In the genomic region with DNA sequence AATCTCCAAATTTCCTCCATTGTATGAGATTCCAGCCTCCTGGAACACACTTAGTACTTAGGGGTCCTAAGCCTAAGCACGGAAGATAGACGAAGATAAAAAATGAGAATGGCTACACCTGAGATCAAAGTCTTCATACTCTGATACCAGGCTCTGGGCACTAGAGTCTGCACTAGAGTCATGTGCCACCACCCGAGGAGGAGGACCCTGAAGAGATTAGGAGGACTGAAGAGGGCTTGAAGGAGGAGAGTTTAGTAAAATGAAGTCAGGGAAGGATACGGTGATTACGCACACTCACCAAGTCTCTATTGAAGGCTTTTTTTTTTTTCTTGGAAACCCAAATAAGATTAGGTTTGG, we compare ENCODE assay signal across 8 cellular contexts. TPM values are rescaled to one million over a fixed set of nuclear protein-coding genes. Genes with fewer than 3 reads are reported as not detected.
DNase-seq lines count a peak whose midpoint lies in the region; ATAC-seq lines count a peak whose summit lies in the region.

No MANE protein-coding gene starts in this region.

- H3K4me1 Mint-ChIP-seq in activated CD4-positive, alpha-beta T cell treated with anti-CD3 and anti-CD28 coated beads for 36 hours: peaks cover 32% of the 10 kb centered on the region
- H3K4me1 Mint-ChIP-seq in activated T-helper 1 cell treated with anti-CD3 and anti-CD28 coated beads, Interleukin-12 subunit alpha, Interleukin-12 subunit beta, Interleukin-2, Interleukin-4 antibody, amounts not matched to agents 30 ng/mL and 10 ng/mL and 1 ng/mL, durations not matched to agents 14 hours and 24 hours and 36 hours (ENCODE audit: low read depth): peaks cover 42% of the 10 kb centered on the region

- peaks cover 2% of the 10 kb centered on the region for H3K36me3 Mint-ChIP-seq in activated CD4-positive, alpha-beta T cell treated with anti-CD3 and anti-CD28 coated beads for 36 hours (ENCODE audit: low read depth)
- peaks cover 3% of the 10 kb centered on the region for H3K36me3 Mint-ChIP-seq in activated T-helper 1 cell treated with anti-CD3 and anti-CD28 coated beads, Interleukin-12 subunit alpha, Interleukin-12 subunit beta, Interleukin-2, Interleukin-4 antibody, amounts not matched to agents 30 ng/mL and 10 ng/mL and 1 ng/mL, durations not matched to agents 14 hours and 24 hours and 36 hours (ENCODE audit: low read depth)

- ATAC-seq in activated CD4-positive, alpha-beta T cell treated with anti-CD3 and anti-CD28 coated beads for 36 hours: no peak
- ATAC-seq in HG02763 (IDR thresholded peaks at IDR 0.05; ENCODE audit: unreplicated experiment): no peak
- no peak for ATAC-seq in HG02623 (IDR thresholded peaks at IDR 0.05; ENCODE audit: unreplicated experiment)

- peak overlapping the region; percentile 99 for H3K27ac Mint-ChIP-seq in activated CD4-positive, alpha-beta T cell treated with anti-CD3 and anti-CD28 coated beads for 36 hours
- peak overlapping the region; percentile 100 for H3K27ac Mint-ChIP-seq in activated T-helper 1 cell treated with anti-CD3 and anti-CD28 coated beads, Interleukin-12 subunit alpha, Interleukin-12 subunit beta, Interleukin-2, Interleukin-4 antibody, amounts not matched to agents 30 ng/mL and 10 ng/mL and 1 ng/mL, durations not matched to agents 14 hours and 24 hours and 36 hours

- intact Hi-C loops in activated CD4-positive, alpha-beta T cell treated with anti-CD3 and anti-CD28 coated beads for 36 hours (cut with DNase I, micrococcal nuclease): loop anchor here (1.0 to 5.0 kb wide), 12 partner anchors 10 to 940 kb away; partner anchors contain the start of genes UBE2D2 (in 2 of the 2), DNAJC18 (in 1 of the 2), HSPA9 (in 1 of the 2) and MATR3 (in 1 of the 2)
- intact Hi-C loops in activated T-helper 1 cell treated with anti-CD3 and anti-CD28 coated beads, Interleukin-12 subunit alpha, Interleukin-12 subunit beta, Interleukin-2, Interleukin-4 antibody, amounts not matched to agents 30 ng/mL and 10 ng/mL and 1 ng/mL, durations not matched to agents 14 hours and 24 hours and 36 hours (cut with micrococcal nuclease): loop anchor here (1.0 to 5.0 kb wide), 11 partner anchors 11 to 1072 kb away; partner anchors contain the start of genes CDC25C, DNAJC18, EGR1 and ETF1

- no peaks in the 10 kb centered on the region for H3K27me3 ChIP-seq in layer of hippocampus (ENCODE audit: control insufficient read depth, insufficient read depth, low read length)

- H3K27ac ChIP-seq in layer of hippocampus (ENCODE audit: low read depth, low read length) (peak overlapping the region; percentile 98), temporal lobe (ENCODE audit: low read depth, low read length) (peak overlapping the region; percentile 88)

- POLR2A ChIA-PET in activated CD4-positive, alpha-beta T cell treated with anti-CD3 and anti-CD28 coated beads for 36 hours (lab: Charles Lee): interaction anchor here (0.7 to 1.0 kb wide), 3 partner anchors 12 to 157 kb away, joined by 3 read pairs; partner anchors contain the start of genes PAIP2 and UBE2D2

- DNase-seq in activated CD4-positive, alpha-beta T cell treated with anti-CD3 and anti-CD28 coated beads for 36 hours: no peak
- no peak for DNase-seq in activated CD4-positive, alpha-beta T cell treated with anti-CD3 and anti-CD28 coated beads, Interleukin-2, amount 50 U/mL, for 1 hour
- DNase-seq in activated T-helper 1 cell treated with anti-CD3 and anti-CD28 coated beads, Interleukin-12 subunit alpha, Interleukin-12 subunit beta, Interleukin-2, Interleukin-4 antibody, amounts not matched to agents 30 ng/mL and 10 ng/mL and 1 ng/mL, durations not matched to agents 14 hours and 24 hours and 36 hours (ENCODE audit: low spot score): no peak
- DNase-seq in stimulated activated naive CD4-positive, alpha-beta T cell treated with Interleukin-2 at 50 U/mL for 16 hours (lab: John Stamatoyannopoulos, UW): no peak

- CTCF ChIA-PET in activated CD4-positive, alpha-beta T cell treated with anti-CD3 and anti-CD28 coated beads for 36 hours (lab: Charles Lee): interaction anchor here (0.9 to 3.7 kb wide), 6 partner anchors 10 to 362 kb away, joined by 3 to 26 read pairs (median 4); partner anchors contain the start of gene MZB1

- H3K9me3 Mint-ChIP-seq in activated CD4-positive, alpha-beta T cell treated with anti-CD3 and anti-CD28 coated beads for 36 hours (ENCODE audit: low read depth): no peaks in the 10 kb centered on the region
- no peaks in the 10 kb centered on the region for H3K9me3 Mint-ChIP-seq in activated T-helper 1 cell treated with anti-CD3 and anti-CD28 coated beads, Interleukin-12 subunit alpha, Interleukin-12 subunit beta, Interleukin-2, Interleukin-4 antibody, amounts not matched to agents 30 ng/mL and 10 ng/mL and 1 ng/mL, durations not matched to agents 14 hours and 24 hours and 36 hours

- peak overlapping the region; percentile 79 for H3K4me3 Mint-ChIP-seq in activated CD4-positive, alpha-beta T cell treated with anti-CD3 and anti-CD28 coated beads for 36 hours
- H3K4me3 Mint-ChIP-seq in activated T-helper 1 cell treated with anti-CD3 and anti-CD28 coated beads, Interleukin-12 subunit alpha, Interleukin-12 subunit beta, Interleukin-2, Interleukin-4 antibody, amounts not matched to agents 30 ng/mL and 10 ng/mL and 1 ng/mL, durations not matched to agents 14 hours and 24 hours and 36 hours: peak overlapping the region; percentile 91

- no peaks in the 10 kb centered on the region for H3K27me3 Mint-ChIP-seq in activated CD4-positive, alpha-beta T cell treated with anti-CD3 and anti-CD28 coated beads for 36 hours
- H3K27me3 Mint-ChIP-seq in activated T-helper 1 cell treated with anti-CD3 and anti-CD28 coated beads, Interleukin-12 subunit alpha, Interleukin-12 subunit beta, Interleukin-2, Interleukin-4 antibody, amounts not matched to agents 30 ng/mL and 10 ng/mL and 1 ng/mL, durations not matched to agents 14 hours and 24 hours and 36 hours (ENCODE audit: insufficient read depth): no peaks in the 10 kb centered on the region

RNA-seq across cellular contexts. Expression of gene SPATA24, which starts 0.6 kb away (rescaled TPM):
- 1 to 10 TPM; 4.6 to 5.9 TPM for total RNA-seq in activated CD4-positive, alpha-beta T cell treated with anti-CD3 and anti-CD28 coated beads for 36 hours
- total RNA-seq in activated T-helper 1 cell treated with anti-CD3 and anti-CD28 coated beads, Interleukin-12 subunit alpha, Interleukin-12 subunit beta, Interleukin-2, Interleukin-4 antibody, amounts not matched to agents 30 ng/mL and 10 ng/mL and 1 ng/mL, durations not matched to agents 14 hours and 24 hours and 36 hours: 4.1 and 5.3 TPM in 2 replicates
- 3.7 TPM for total RNA-seq in temporal lobe

RNA-seq across cellular contexts. Expression of gene PROB1, which starts 9.6 kb away (rescaled TPM):
- total RNA-seq in activated CD4-positive, alpha-beta T cell treated with anti-CD3 and anti-CD28 coated beads for 36 hours: 1 to 10 TPM; 3.2 TPM
- 9.1 and 9.3 TPM in 2 replicates for total RNA-seq in activated T-helper 1 cell treated with anti-CD3 and anti-CD28 coated beads, Interleukin-12 subunit alpha, Interleukin-12 subunit beta, Interleukin-2, Interleukin-4 antibody, amounts not matched to agents 30 ng/mL and 10 ng/mL and 1 ng/mL, durations not matched to agents 14 hours and 24 hours and 36 hours
- 0.49 TPM for total RNA-seq in temporal lobe

RNA-seq across cellular contexts. Expression of gene MZB1, which starts 14.7 kb away (rescaled TPM):
- total RNA-seq in activated CD4-positive, alpha-beta T cell treated with anti-CD3 and anti-CD28 coated beads for 36 hours: 1 to 10 TPM; 7.8 to 9.8 TPM
- total RNA-seq in activated T-helper 1 cell treated with anti-CD3 and anti-CD28 coated beads, Interleukin-12 subunit alpha, Interleukin-12 subunit beta, Interleukin-2, Interleukin-4 antibody, amounts not matched to agents 30 ng/mL and 10 ng/mL and 1 ng/mL, durations not matched to agents 14 hours and 24 hours and 36 hours: 38.1 and 38.8 TPM in 2 replicates
- total RNA-seq in temporal lobe: not detected

RNA-seq across cellular contexts. Expression of gene SLC23A1, which starts 21.4 kb away (rescaled TPM):
- total RNA-seq in activated CD4-positive, alpha-beta T cell treated with anti-CD3 and anti-CD28 coated beads for 36 hours: under 1 TPM; 0.43 to 0.53 TPM
- total RNA-seq in activated T-helper 1 cell treated with anti-CD3 and anti-CD28 coated beads, Interleukin-12 subunit alpha, Interleukin-12 subunit beta, Interleukin-2, Interleukin-4 antibody, amounts not matched to agents 30 ng/mL and 10 ng/mL and 1 ng/mL, durations not matched to agents 14 hours and 24 hours and 36 hours: 1.4 and 1.5 TPM in 2 replicates
- total RNA-seq in temporal lobe: not detected

RNA-seq across cellular contexts. Expression of gene DNAJC18, which starts 34.9 kb away (rescaled TPM):
- total RNA-seq in activated CD4-positive, alpha-beta T cell treated with anti-CD3 and anti-CD28 coated beads for 36 hours: 10 to 100 TPM; 33.1 to 35.6 TPM
- 30.0 and 36.3 TPM in 2 replicates for total RNA-seq in activated T-helper 1 cell treated with anti-CD3 and anti-CD28 coated beads, Interleukin-12 subunit alpha, Interleukin-12 subunit beta, Interleukin-2, Interleukin-4 antibody, amounts not matched to agents 30 ng/mL and 10 ng/mL and 1 ng/mL, durations not matched to agents 14 hours and 24 hours and 36 hours
- total RNA-seq in temporal lobe: 45.2 TPM
